Comparison of ENCODE assay signal across 8 cellular contexts in genomic region chr1:193060938-193061337, GRCh38. TPM values are rescaled to one million over a fixed set of nuclear protein-coding genes. Genes with fewer than 3 reads are reported as not detected.
DNase-seq lines count a peak whose midpoint lies in the region; ATAC-seq, FAIRE-seq and TF ChIP-seq lines count a peak whose summit lies in the region.

No MANE protein-coding gene starts in this region.

- H3K79me2 ChIP-seq in Loucy (ENCODE audit: insufficient read depth, low read length) = peaks cover 90% of the 10 kb centered on the region
- peaks cover 97% of the 10 kb centered on the region for H3K79me2 ChIP-seq in GM12878 (ENCODE audit: control insufficient read depth, insufficient read depth, low read length)

- H3K27me3 ChIP-seq in Loucy (ENCODE audit: insufficient read depth, low read length, poor library complexity, severe bottlenecking) = no peaks in the 10 kb centered on the region
- no peaks in the 10 kb centered on the region for H3K27me3 ChIP-seq in GM12878 (replicated peaks in 1 of 2; ENCODE audit: control insufficient read depth in 2 of 2, insufficient read depth in 2 of 2, low read length in 1 of 2)
- no peaks in the 10 kb centered on the region for H3K27me3 ChIP-seq in mucosa of rectum (ENCODE audit: control insufficient read depth in 2 of 2, insufficient read depth in 2 of 2, low read length in 2 of 2)

- H3F3A ChIP-seq in Loucy (ENCODE audit: low read depth) = no peaks in the 10 kb centered on the region

- no peak for TF ChIP-seq RAD21 in GM12878 (IDR thresholded peaks at IDR 0.05; ENCODE audit: insufficient read depth, low read depth, low read length)

- in situ Hi-C loops in GM12878 (cut with MboI) = no loop called here

- H3K9me3 ChIP-seq in Loucy (ENCODE audit: insufficient read depth, low read depth, low read length) (no peaks in the 10 kb centered on the region), GM12878 (replicated peaks; ENCODE audit: control insufficient read depth, insufficient read depth, low read length) (no peaks in the 10 kb centered on the region; the same call in 1 of the 3 replicates), mucosa of rectum (ENCODE audit: control insufficient read depth in 2 of 2, low read length in 2 of 2) (no peaks in the 10 kb centered on the region)

- TF ChIP-seq POLR2A in GM12878 (IDR thresholded peaks at IDR 0.05; ENCODE audit: low read depth, low read length) = no peak

- H3K9me2 ChIP-seq in Loucy (replicated peaks; ENCODE audit: low read depth, low read length) = no peaks in the 10 kb centered on the region

- CTCF ChIA-PET in GM12878 (lab: Yijun Ruan, JAX) = interaction anchor here (0.7 to 2.7 kb wide), 2 partner anchors 10 to 1343 kb away, joined by 4 to 15 read pairs; no protein-coding TSS in a partner anchor

- ATAC-seq in GM12878 = no peak
- no peak for ATAC-seq in HG02884 (IDR thresholded peaks at IDR 0.05; ENCODE audit: unreplicated experiment)
- no peak for ATAC-seq in GM18867 (IDR thresholded peaks at IDR 0.05; ENCODE audit: unreplicated experiment)

- SMC1A ChIA-PET in GM12878 (lab: Charles Lee; ENCODE audit: uncharacterized antibody, unreplicated experiment) = interaction anchor here (1.3 kb wide), 1 partner anchor 41 kb away, joined by 4 read pairs; no protein-coding TSS in a partner anchor

- 2% methylated on average over 2 of the region's 2 CpGs for WGBS in GM12878 (ENCODE audit: insufficient coverage, insufficient replicate concordance, low lambda C conversion rate, missing lambda C conversion rate)

- TF ChIP-seq EP300 in GM12878 (IDR thresholded peaks at IDR 0.05; ENCODE audit: borderline replicate concordance in 1 of 2, control insufficient read depth in 1 of 2, low read depth in 2 of 2, low read length in 2 of 2) = no peak

- H3K27ac ChIP-seq in GM12878 (ENCODE audit: control insufficient read depth, insufficient read depth) = peak overlapping the region; percentile 95
- H3K27ac ChIP-seq in mucosa of rectum (ENCODE audit: low read depth in 2 of 2, low read length in 2 of 2) = no peak overlapping the region

- H3K4me2 ChIP-seq in Loucy (ENCODE audit: low read depth, low read length, poor library complexity, severe bottlenecking) (peak overlapping the region; percentile 91), GM12878 (ENCODE audit: control insufficient read depth, insufficient read depth) (peak overlapping the region; percentile 66)

- no peaks in the 10 kb centered on the region for H3K36me3 ChIP-seq in Loucy (ENCODE audit: insufficient read depth, low read length)
- peaks cover 0 to 4% of the 10 kb centered on the region in 2 experiments; a peak in 2 of 4 replicates for H3K36me3 ChIP-seq in GM12878 (ENCODE audit: control insufficient read depth in 2 of 2, insufficient read depth in 2 of 2, low read length in 1 of 2)
- H3K36me3 ChIP-seq in mucosa of rectum (ENCODE audit: control insufficient read depth in 2 of 2, insufficient read depth in 2 of 2, low read length in 2 of 2) = no peaks in the 10 kb centered on the region

- POLR2A ChIA-PET in GM12878 (lab: Charles Lee) = interaction anchor here (0.5 to 1.0 kb wide), 2 partner anchors 43 to 47 kb away, joined by 3 to 4 read pairs; no protein-coding TSS in a partner anchor

- intact Hi-C loops in GM12878 (cut with micrococcal nuclease; ENCODE audit: unreplicated experiment) = no loop called here

- H2AFZ ChIP-seq in Loucy (ENCODE audit: low read length) = no peak overlapping the region
- no peak overlapping the region for H2AFZ ChIP-seq in GM12878 (ENCODE audit: control insufficient read depth, low read depth, low read length)

- DNase-seq in ELR (ENCODE audit: low read depth) (peak; percentile 45), GM12878 (ENCODE audit: low read depth, low spot score) (no peak), SW480 (ENCODE audit: low spot score) (no peak), NCI-H2171 (lab: John Stamatoyannopoulos, UW) (no peak)

- H4K20me1 ChIP-seq in Loucy (ENCODE audit: insufficient read depth, low read length, poor library complexity, severe bottlenecking) (peaks cover 51% of the 10 kb centered on the region), GM12878 (ENCODE audit: control insufficient read depth, insufficient read depth) (no peaks in the 10 kb centered on the region)

- BruUV-seq in GM12878 (replicated peaks; lab: Mats Ljungman, UMichigan) = no TSS peak

- no peak for TF ChIP-seq CTCF in Loucy (conservative IDR thresholded peaks at IDR 0.05; ENCODE audit: low read length)
- no peak for TF ChIP-seq CTCF in GM12878 (IDR thresholded peaks at IDR 0.05 in 2 of 3, conservative IDR thresholded peaks at IDR 0.05 in 1 of 3; ENCODE audit: control insufficient read depth in 2 of 3, extremely low read depth in 1 of 3, insufficient read depth in 1 of 3, low read depth in 3 of 3, low read length in 3 of 3)

- H3K9ac ChIP-seq in Loucy (ENCODE audit: low read depth, low read length, poor library complexity, severe bottlenecking) (peak overlapping the region; percentile 95), GM12878 (ENCODE audit: control insufficient read depth, insufficient read depth, low read length) (peak overlapping the region; percentile 98), mucosa of rectum (ENCODE audit: low read depth in 1 of 2, low read length in 2 of 2) (peak overlapping the region; percentile 93 to 96)

- H3K4me1 ChIP-seq in Loucy (ENCODE audit: insufficient read depth, low read length, poor library complexity, severe bottlenecking) = peaks cover 43% of the 10 kb centered on the region
- H3K4me1 ChIP-seq in GM12878 (ENCODE audit: control insufficient read depth, insufficient read depth, low read length) = peaks cover 30% of the 10 kb centered on the region
- peaks cover 9 to 18% of the 10 kb centered on the region in 2 donors for H3K4me1 ChIP-seq in mucosa of rectum (ENCODE audit: control insufficient read depth in 2 of 2, insufficient read depth in 2 of 2, low read length in 2 of 2)

- FAIRE-seq in GM12878 (lab: Jason Lieb, UNC) = no peak

- H3K4me3 ChIP-seq in Loucy (ENCODE audit: low read length, poor library complexity, severe bottlenecking) (peak overlapping the region; percentile 90), GM12878 (peak overlapping the region; percentile 80), mucosa of rectum (ENCODE audit: low read length in 2 of 2) (peak overlapping the region in 1 of 2 donors; percentile 97)

- RAD21 ChIA-PET in GM12878 (lab: Charles Lee; ENCODE audit: unreplicated experiment) = interaction anchor here (1.0 kb wide), 1 partner anchor 43 kb away, joined by 3 read pairs; no protein-coding TSS in a partner anchor

TF ChIP-seq in GM12878, 131 proteins besides CTCF, POLR2A, EP300 and RAD21 (continues in another document):
- TF ChIP-seq RAD51 (IDR thresholded peaks at IDR 0.05) = peak; percentile 70

RNA-seq across cellular contexts. Expression of gene RO60, which starts 1.5 kb away (rescaled TPM):
- total RNA-seq in GM12878 (2013; cell fraction: nucleolus; rRNA removed) = 121 and 132 TPM in 2 replicates
- total RNA-seq in GM12878 (2014; rRNA removed) = 93.9 and 111 TPM in 2 replicates
- 88.1 and 94.9 TPM in 2 replicates for total RNA-seq in GM12878 (2014; rRNA removed; fragmentation: Illumina TruSeq; extraction: Trizol)
- total RNA-seq in GM12878 (2021) = 65.5 and 72.4 TPM in 2 replicates
- polyA plus RNA-seq in GM12878 (2011; ENCODE audit: low read depth) = 7.8 TPM
- 34.7 and 46.1 TPM in 2 replicates for polyA plus RNA-seq in GM12878 (2011; rRNA removed)
- polyA plus RNA-seq in GM12878 (2011; cell fraction: cytosol; rRNA removed) = 15.3 and 21.1 TPM in 2 replicates
- 18.9 and 20.4 TPM in 2 replicates for polyA plus RNA-seq in GM12878 (2011; cell fraction: nucleus; rRNA removed)
- 17.1 and 26.4 TPM in 2 replicates for polyA plus RNA-seq in GM12878 (2012)
- 21.7 and 26.4 TPM in 2 replicates for polyA plus RNA-seq in GM12878 (2014; fragmentation: Illumina TruSeq; extraction: Trizol)
- 100 to 1,000 TPM in 1 of 2 experiments, 10 to 100 TPM in 1; 25.4 to 103 TPM for polyA plus RNA-seq in GM12878 (2014; fragmentation: Nextera tagmentation; extraction: Ambion mirVana)
- 21.1 and 28.3 TPM in 2 replicates for polyA plus RNA-seq in GM12878 (2014; rRNA removed)
- polyA plus RNA-seq in GM12878 (2016; fragmentation: Nextera tagmentation; extraction: Ambion mirVana) = 100 to 1,000 TPM; 121 to 143 TPM
- polyA minus RNA-seq in GM12878 (2011; rRNA and poly(A)+ RNA removed) = 128 and 140 TPM in 2 replicates
- 50.5 and 57.3 TPM in 2 replicates for polyA minus RNA-seq in GM12878 (2011; cell fraction: cytosol; rRNA and poly(A)+ RNA removed)
- polyA minus RNA-seq in GM12878 (2011; cell fraction: nucleus; rRNA and poly(A)+ RNA removed) = 40.3 and 61.2 TPM in 2 replicates

RNA-seq across cellular contexts. Expression of gene UCHL5, which starts 1.8 kb away (rescaled TPM):
- 81.5 and 104 TPM in 2 replicates for total RNA-seq in GM12878 (2013; cell fraction: nucleolus; rRNA removed)
- 30.1 and 34.8 TPM in 2 replicates for total RNA-seq in GM12878 (2014; rRNA removed)
- total RNA-seq in GM12878 (2014; rRNA removed; fragmentation: Illumina TruSeq; extraction: Trizol) = 56.0 and 57.2 TPM in 2 replicates
- 62.0 and 64.1 TPM in 2 replicates for total RNA-seq in GM12878 (2021)
- polyA plus RNA-seq in GM12878 (2011; ENCODE audit: low read depth) = 22.5 TPM
- 55.4 and 81.9 TPM in 2 replicates for polyA plus RNA-seq in GM12878 (2011; rRNA removed)
- polyA plus RNA-seq in GM12878 (2011; cell fraction: cytosol; rRNA removed) = 14.1 and 14.5 TPM in 2 replicates
- 19.6 and 23.3 TPM in 2 replicates for polyA plus RNA-seq in GM12878 (2011; cell fraction: nucleus; rRNA removed)
- polyA plus RNA-seq in GM12878 (2012) = 36.2 and 44.4 TPM in 2 replicates
- polyA plus RNA-seq in GM12878 (2014; fragmentation: Illumina TruSeq; extraction: Trizol) = 98.1 and 109 TPM in 2 replicates
- 10 to 100 TPM; 36.5 to 45.6 TPM for polyA plus RNA-seq in GM12878 (2014; fragmentation: Nextera tagmentation; extraction: Ambion mirVana)
- 64.0 and 66.3 TPM in 2 replicates for polyA plus RNA-seq in GM12878 (2014; rRNA removed)
- polyA plus RNA-seq in GM12878 (2016; fragmentation: Nextera tagmentation; extraction: Ambion mirVana) = 100 to 1,000 TPM; 169 to 179 TPM
- polyA minus RNA-seq in GM12878 (2011; rRNA and poly(A)+ RNA removed) = 26.2 and 33.0 TPM in 2 replicates
- 13.7 and 13.9 TPM in 2 replicates for polyA minus RNA-seq in GM12878 (2011; cell fraction: cytosol; rRNA and poly(A)+ RNA removed)
- 27.6 and 32.0 TPM in 2 replicates for polyA minus RNA-seq in GM12878 (2011; cell fraction: nucleus; rRNA and poly(A)+ RNA removed)

RNA-seq across cellular contexts. Expression of gene GLRX2, which starts 44.3 kb away (rescaled TPM):
- total RNA-seq in GM12878 (2013; cell fraction: nucleolus; rRNA removed) = 4.8 and 6.3 TPM in 2 replicates
- 18.0 and 21.2 TPM in 2 replicates for total RNA-seq in GM12878 (2014; rRNA removed)
- 15.2 and 16.5 TPM in 2 replicates for total RNA-seq in GM12878 (2014; rRNA removed; fragmentation: Illumina TruSeq; extraction: Trizol)
- total RNA-seq in GM12878 (2021) = 19.7 and 21.4 TPM in 2 replicates
- polyA plus RNA-seq in GM12878 (2011; ENCODE audit: low read depth) = 12.0 TPM
- 16.7 and 33.4 TPM in 2 replicates for polyA plus RNA-seq in GM12878 (2011; rRNA removed)
- 6.4 and 8.3 TPM in 2 replicates for polyA plus RNA-seq in GM12878 (2011; cell fraction: cytosol; rRNA removed)
- polyA plus RNA-seq in GM12878 (2011; cell fraction: nucleus; rRNA removed) = 5.2 and 6.2 TPM in 2 replicates
- polyA plus RNA-seq in GM12878 (2012) = 12.4 and 12.6 TPM in 2 replicates
- 15.5 and 19.5 TPM in 2 replicates for polyA plus RNA-seq in GM12878 (2014; fragmentation: Illumina TruSeq; extraction: Trizol)
- 1 to 10 TPM; 5.5 to 7.8 TPM for polyA plus RNA-seq in GM12878 (2014; fragmentation: Nextera tagmentation; extraction: Ambion mirVana)
- 14.2 and 20.0 TPM in 2 replicates for polyA plus RNA-seq in GM12878 (2014; rRNA removed)
- 10 to 100 TPM; 59.9 to 67.6 TPM for polyA plus RNA-seq in GM12878 (2016; fragmentation: Nextera tagmentation; extraction: Ambion mirVana)
- polyA minus RNA-seq in GM12878 (2011; rRNA and poly(A)+ RNA removed) = 1.2 and 2.8 TPM in 2 replicates
- polyA minus RNA-seq in GM12878 (2011; cell fraction: cytosol; rRNA and poly(A)+ RNA removed) = 1.9 and 2.0 TPM in 2 replicates
- polyA minus RNA-seq in GM12878 (2011; cell fraction: nucleus; rRNA and poly(A)+ RNA removed) = 1.6 and 3.3 TPM in 2 replicates
